Comparison of ENCODE assay signal across 23 cellular contexts in the genomic region with DNA sequence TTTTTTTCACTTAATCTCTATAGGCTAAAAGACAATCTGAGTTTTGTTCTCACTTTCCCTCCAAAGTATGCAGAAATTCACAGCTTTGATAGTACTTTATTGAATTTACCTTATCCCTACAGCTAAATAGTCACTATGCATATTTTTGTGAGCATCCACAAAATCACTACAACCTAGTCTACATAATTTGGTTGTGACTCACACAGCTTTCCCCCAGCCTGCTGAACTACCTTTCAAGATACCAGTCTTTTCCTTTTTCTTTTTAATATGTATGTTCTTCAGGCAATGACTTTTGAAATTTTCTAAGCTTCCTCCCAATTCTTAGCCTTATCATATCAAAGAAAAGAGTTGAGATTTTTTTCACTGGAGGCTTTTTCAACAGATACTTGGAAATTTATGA.
"Had no signal": no experiment of that assay in that cellular context is flagged by ENCODE, and none has a peak within 500 bp of the region (broad histone marks: within the 10 kb centered on the region; RNA-seq: fewer than 3 reads in every experiment).

No MANE protein-coding gene starts in this region.

- DNase-seq: effector memory CD8-positive, alpha-beta T cell; foreskin fibroblast; head of caudate nucleus; mammary epithelial cell; mucosa of descending colon; naive thymus-derived CD8-positive, alpha-beta T cell; posterior cingulate gyrus; sigmoid colon; stimulated activated CD4-positive, alpha-beta T cell treated with anti-CD3 and anti-CD28 coated beads, Interleukin-2, amount 100 ng/mL, for 24 hours; stimulated activated CD4-positive, alpha-beta T cell treated with anti-CD3 and anti-CD28 coated beads, Interleukin-4, amount 100 ng/mL, for 4 hours; stimulated activated naive B cell treated with anti-CD40 and anti-IgM and Interleukin-4, amounts not matched to agents 10 μg/mL and 1 μg/mL and 100 μg/mL, for 72 hours; stimulated activated naive CD8-positive, alpha-beta T cell treated with anti-CD3 and anti-CD28 coated beads, Interleukin-15, amount 100 ng/mL, for 72 hours; testis; upper lobe of right lung had no signal

- H3K27me3 ChIP-seq: esophagus muscularis mucosa, hepatocyte, neutrophil, right atrium auricular region, sigmoid colon, testis, tibial nerve, upper lobe of right lung, vagina had no signal

- H3K4me2 ChIP-seq: hepatocyte had no signal

- H3K27ac ChIP-seq: epithelial cell of prostate, esophagus muscularis mucosa, hepatocyte, neutrophil, right atrium auricular region, sigmoid colon, skin epidermis, testis, tibial nerve, upper lobe of right lung, vagina had no signal

- H3K9me3 ChIP-seq: mucosa of descending colon, neutrophil, right atrium auricular region, sigmoid colon, testis, tibial nerve, upper lobe of right lung, vagina had no signal

- H3K36me3 ChIP-seq: esophagus muscularis mucosa, neutrophil, right atrium auricular region, sigmoid colon, tibial nerve, upper lobe of right lung, vagina had no signal

- H3K4me3 ChIP-seq: esophagus muscularis mucosa, hepatocyte, mucosa of descending colon, right atrium auricular region, sigmoid colon, skin epidermis, testis, tibial nerve, upper lobe of right lung, vagina had no signal

- H2AFZ ChIP-seq: hepatocyte had no signal

- H3K79me2 ChIP-seq: hepatocyte had no signal

- ATAC-seq: effector memory CD8-positive, alpha-beta T cell; left lobe of liver; mucosa of descending colon; naive thymus-derived CD8-positive, alpha-beta T cell; stimulated activated naive B cell treated with anti-CD40 and anti-IgM and Interleukin-4, amounts not matched to agents 10 μg/mL and 1 μg/mL and 100 μg/mL, for 72 hours; stimulated activated naive CD8-positive, alpha-beta T cell treated with anti-CD3 and anti-CD28 coated beads, Interleukin-15, amount 100 ng/mL, for 72 hours; upper lobe of right lung had no signal

- H3K4me1 ChIP-seq: esophagus muscularis mucosa, testis, tibial nerve, upper lobe of right lung, vagina had no signal
